Comparison of ENCODE assay signal across 10 cellular contexts in genomic region chr11:73342633-73343032, GRCh38. TPM values are rescaled to one million over a fixed set of nuclear protein-coding genes. Genes with fewer than 3 reads are reported as not detected.
A peak's percentile ranks its signal among the peaks of the same experiment; 100 is the strongest.
DNase-seq lines count a peak whose midpoint lies in the region; ATAC-seq and TF ChIP-seq lines count a peak whose summit lies in the region.
"Had no signal": no experiment of that assay in that cellular context is flagged by ENCODE, and none has a peak within 500 bp of the region (broad histone marks: within the 10 kb centered on the region; RNA-seq: fewer than 3 reads in every experiment).

No MANE protein-coding gene starts in this region.

- no peak overlapping the region for H2AK5ac ChIP-seq in mesenchymal stem cell (ENCODE audit: low read length, severe bottlenecking)

- no peak overlapping the region for H2BK5ac ChIP-seq in mesenchymal stem cell (ENCODE audit: low read depth, low read length, poor library complexity, severe bottlenecking)

- peaks cover 63% of the 10 kb centered on the region for H3K79me1 ChIP-seq in mesenchymal stem cell (replicated peaks; ENCODE audit: low read length, poor library complexity, severe bottlenecking)

- H2BK120ac ChIP-seq in mesenchymal stem cell (ENCODE audit: low read depth, low read length), result peak overlapping the region; percentile 20

- H3K36me3 ChIP-seq in endocrine pancreas (ENCODE audit: control insufficient read depth, insufficient read depth, low read length), result no peaks in the 10 kb centered on the region
- peaks cover 9 to 63% of the 10 kb centered on the region in 2 experiments for H3K36me3 ChIP-seq in mesenchymal stem cell (ENCODE audit: control insufficient read depth in 1 of 2, insufficient read depth in 2 of 2, low read depth in 1 of 2, low read length in 2 of 2)
- peaks cover 0 to 10% (median 0%) of the 10 kb centered on the region in 3 donors for H3K36me3 ChIP-seq in tibial nerve

- H3K4me2 ChIP-seq in mesenchymal stem cell (ENCODE audit: low read length, poor library complexity, severe bottlenecking), result peak overlapping the region; percentile 58

- H3K27me3 ChIP-seq in endocrine pancreas (ENCODE audit: control insufficient read depth, insufficient read depth, low read length) (no peaks in the 10 kb centered on the region), mesenchymal stem cell (ENCODE audit: control insufficient read depth in 1 of 2, insufficient read depth in 1 of 2, low read length in 2 of 2) (no peaks in the 10 kb centered on the region), tibial nerve (no peaks in the 10 kb centered on the region)

- 23% methylated on average over 25 of the region's 54 CpGs for WGBS in mesenchymal stem cell
- WGBS in tibial nerve, 2 donors, result 21 to 25% methylated on average over 25 to 31 of the region's 54 CpGs

- H3K18ac ChIP-seq in mesenchymal stem cell (ENCODE audit: low read depth in 1 of 2, low read length in 2 of 2), result peak overlapping the region in 1 of 2 experiments; percentile 54

- no peak overlapping the region for H2AFZ ChIP-seq in mesenchymal stem cell (ENCODE audit: low read depth, low read length)

- peak overlapping the region in 1 of 2 experiments; percentile 34 for H3K23ac ChIP-seq in mesenchymal stem cell (ENCODE audit: low read length in 2 of 2)

- ATAC-seq in GM21515 (IDR thresholded peaks at IDR 0.05; ENCODE audit: unreplicated experiment), result no peak

- H3K4me3 ChIP-seq in endocrine pancreas (ENCODE audit: control insufficient read depth, insufficient read depth, low read length) (peak overlapping the region; percentile 42), mesenchymal stem cell (ENCODE audit: insufficient read depth in 1 of 2, low read depth in 1 of 2, low read length in 2 of 2) (peak overlapping the region; percentile 27 to 60), tibial nerve (peak overlapping the region in 3 of 4 donors; percentile 18 to 46 (median 21))

- peak overlapping the region in 1 of 2 experiments; percentile 80 for H3K14ac ChIP-seq in mesenchymal stem cell (ENCODE audit: low read length in 2 of 2)

- H4K8ac ChIP-seq in mesenchymal stem cell (ENCODE audit: low read length), result peak overlapping the region; percentile 48

- no peak overlapping the region for H2BK15ac ChIP-seq in mesenchymal stem cell (ENCODE audit: low read depth, poor library complexity, severe bottlenecking)

- H3K27ac ChIP-seq in mesenchymal stem cell (ENCODE audit: low read length, poor library complexity, severe bottlenecking), result no peak overlapping the region
- peak overlapping the region in 1 of 4 donors; percentile 77 for H3K27ac ChIP-seq in tibial nerve

- H2BK12ac ChIP-seq in mesenchymal stem cell (ENCODE audit: low read length in 2 of 2), result peak overlapping the region in 1 of 2 experiments; percentile 10

- no peak for TF ChIP-seq POLR2A in tibial nerve (IDR thresholded peaks at IDR 0.05)

- no peak overlapping the region for H3K4ac ChIP-seq in mesenchymal stem cell (ENCODE audit: low read depth in 1 of 2, low read length in 2 of 2)

- peak in 1 of 5 experiments; percentile 10 for TF ChIP-seq CTCF in tibial nerve (IDR thresholded peaks at IDR 0.05)

- DNase-seq in NCI-H2227 (lab: John Stamatoyannopoulos, UW; ENCODE audit: unreplicated experiment), result peak; percentile 74
- no peak for DNase-seq in NCI-H2227 treated with DMSO at 0.1 percent for 48 hours (lab: John Stamatoyannopoulos, UW)
- DNase-seq in mesenchymal stem cell, result no peak
- DNase-seq in tibial nerve (ENCODE audit: low spot score in 2 of 2), result no peak
- no peak for DNase-seq in SW 1271 (lab: John Stamatoyannopoulos, UW)
- no peak for DNase-seq in RKO (ENCODE audit: low spot score)
- DNase-seq: activated CD4-positive, alpha-beta memory T cell treated with anti-CD3 and anti-CD28 coated beads, Interleukin-2, amount 10 ng/mL, durations not matched to agents 7 days and 5 days; kidney glomerular epithelial cell had no signal

- no peaks in the 10 kb centered on the region for H3K4me1 ChIP-seq in endocrine pancreas (ENCODE audit: control insufficient read depth, insufficient read depth, low read length)
- peaks cover 43% of the 10 kb centered on the region for H3K4me1 ChIP-seq in mesenchymal stem cell (ENCODE audit: control insufficient read depth, insufficient read depth, low read depth, low read length)
- H3K4me1 ChIP-seq in tibial nerve, result peaks cover 0 to 87% (median 30%) of the 10 kb centered on the region in 4 donors

- peak overlapping the region; percentile 63 for H3K9ac ChIP-seq in endocrine pancreas (ENCODE audit: control insufficient read depth, insufficient read depth, low read length)
- H3K9ac ChIP-seq in mesenchymal stem cell (ENCODE audit: low read length), result no peak overlapping the region

- H4K91ac ChIP-seq in mesenchymal stem cell (ENCODE audit: low read length), result no peak overlapping the region

- H3K9me3 ChIP-seq in endocrine pancreas (ENCODE audit: control insufficient read depth, low read length) (no peaks in the 10 kb centered on the region), mesenchymal stem cell (ENCODE audit: control insufficient read depth, low read length) (no peaks in the 10 kb centered on the region), tibial nerve (no peaks in the 10 kb centered on the region)

- TF ChIP-seq EP300 in tibial nerve (IDR thresholded peaks at IDR 0.05), result no peak

RNA-seq across cellular contexts. Expression of gene RELT, which starts 33.6 kb away (rescaled TPM):
- polyA plus RNA-seq in mesenchymal stem cell (2013, experiment 1 of 2), result 2.6 TPM
- polyA plus RNA-seq in mesenchymal stem cell (2013, experiment 2 of 2), result 3.0 TPM
- 1 to 10 TPM; 2.4 to 6.0 (median 2.5) TPM for total RNA-seq in tibial nerve

RNA-seq across cellular contexts. Expression of gene ARHGEF17, which starts 34.6 kb away (rescaled TPM):
- polyA plus RNA-seq in mesenchymal stem cell (2013, experiment 1 of 2), result 69.6 TPM
- polyA plus RNA-seq in mesenchymal stem cell (2013, experiment 2 of 2), result 65.7 TPM
- 100 to 1,000 TPM; 102 to 135 (median 112) TPM for total RNA-seq in tibial nerve
